Comparison of ENCODE assay signal across 3 cellular contexts in the genomic region with DNA sequence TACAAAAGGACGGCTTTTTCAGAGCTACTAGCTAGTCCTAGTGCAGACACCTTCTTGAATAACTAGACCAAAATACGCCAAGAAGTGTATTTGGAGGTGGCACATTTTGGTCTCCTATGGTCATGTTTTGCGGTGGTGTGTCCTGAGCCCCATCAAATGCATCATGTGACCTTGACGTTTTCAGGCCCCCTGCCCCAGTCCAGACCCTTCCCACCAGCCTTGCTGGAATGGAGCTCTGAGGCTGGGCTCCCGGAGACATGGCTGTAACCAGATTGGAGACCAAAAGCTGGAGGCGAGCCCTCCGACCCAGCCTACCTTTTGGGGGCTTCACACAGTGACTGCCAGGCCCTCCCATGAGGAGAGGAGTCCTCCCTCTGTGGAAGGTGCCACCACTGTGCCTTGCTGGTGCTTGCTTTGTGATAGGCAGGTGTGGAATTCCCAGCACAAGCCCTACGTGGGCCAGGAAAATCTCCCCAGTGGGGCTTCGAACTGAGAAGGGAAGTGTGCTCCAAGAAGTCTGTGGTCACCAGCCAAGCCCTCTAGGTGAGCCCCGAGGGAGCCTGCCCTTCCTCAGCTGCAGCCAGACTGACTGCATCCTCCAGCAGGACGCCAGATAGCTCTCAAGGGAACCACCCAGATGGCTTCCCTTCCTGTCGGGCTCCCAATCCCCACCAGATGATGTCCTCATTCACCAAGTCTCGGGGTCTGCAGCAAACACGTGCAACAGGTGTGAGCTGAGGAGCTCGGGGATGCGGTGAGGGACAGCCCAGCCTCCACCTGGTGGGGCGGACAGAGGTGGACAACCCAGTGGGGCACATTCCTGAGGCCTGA.
TF ChIP-seq lines count a peak whose summit lies in the region.

No MANE protein-coding gene starts in this region.

TF ChIP-seq in SK-N-SH, 30 proteins besides CTCF, POLR2A, EP300 and RAD21 (continued from another document):
- TF ChIP-seq SMC3 (IDR thresholded peaks at IDR 0.05; ENCODE audit: low read depth, low read length) (no peak; the same call in 1 of the 2 replicates), MXI1 (IDR thresholded peaks at IDR 0.05; ENCODE audit: low read depth, low read length) (no peak), YY1 (IDR thresholded peaks at IDR 0.05; ENCODE audit: low read depth) (no peak), JUND (IDR thresholded peaks at IDR 0.05) (no peak), SIN3A (IDR thresholded peaks at IDR 0.05; ENCODE audit: borderline replicate concordance, low read depth, low read length) (no peak), CHD2 (IDR thresholded peaks at IDR 0.05; ENCODE audit: low read length, partially characterized antibody) (no peak)

TF ChIP-seq in SK-N-SH treated with all-trans-retinoic acid at 6 μM for 48 hours, 23 proteins besides CTCF, POLR2A, EP300 and RAD21 (continued from another document):
- TF ChIP-seq ZC3H10 (CRISPR knock-in tag; IDR thresholded peaks at IDR 0.05) (no peak), PPARA (CRISPR knock-in tag; IDR thresholded peaks at IDR 0.05; ENCODE audit: borderline replicate concordance) (no peak), CREB5 (CRISPR knock-in tag; IDR thresholded peaks at IDR 0.05; ENCODE audit: low read depth) (no peak), BACH2 (CRISPR knock-in tag; IDR thresholded peaks at IDR 0.05; ENCODE audit: borderline replicate concordance) (no peak), GLIS3 (CRISPR knock-in tag; IDR thresholded peaks at IDR 0.05) (no peak), ZFP3 (CRISPR knock-in tag; IDR thresholded peaks at IDR 0.05) (no peak), SNAI2 (CRISPR knock-in tag; IDR thresholded peaks at IDR 0.05) (no peak), TSHZ2 (CRISPR knock-in tag; IDR thresholded peaks at IDR 0.05) (no peak), POU6F1 (CRISPR knock-in tag; IDR thresholded peaks at IDR 0.05; ENCODE audit: borderline replicate concordance, low read depth) (no peak)
TF ChIP-seq in SK-N-SH treated with all-trans-retinoic acid at 6 μM for 48 hours: peak in this region for 0.

TF ChIP-seq in H1, 55 proteins besides CTCF, POLR2A, EP300 and RAD21:
- TF ChIP-seq BACH1 (IDR thresholded peaks at IDR 0.05; ENCODE audit: low read length) (no peak), POU5F1 (IDR thresholded peaks at IDR 0.05; ENCODE audit: low read depth, low read length) (no peak), SP4 (IDR thresholded peaks at IDR 0.05; ENCODE audit: low read length) (no peak), RBBP5 (IDR thresholded peaks at IDR 0.05; ENCODE audit: borderline replicate concordance, low read depth, low read length) (no peak), CHD1 (IDR thresholded peaks at IDR 0.05; ENCODE audit: low read depth, low read length) (no peak), SRF (IDR thresholded peaks at IDR 0.05; ENCODE audit: low read depth, low read length) (no peak)
